9 cellular contexts compared by ENCODE assay signal in the genomic region with DNA sequence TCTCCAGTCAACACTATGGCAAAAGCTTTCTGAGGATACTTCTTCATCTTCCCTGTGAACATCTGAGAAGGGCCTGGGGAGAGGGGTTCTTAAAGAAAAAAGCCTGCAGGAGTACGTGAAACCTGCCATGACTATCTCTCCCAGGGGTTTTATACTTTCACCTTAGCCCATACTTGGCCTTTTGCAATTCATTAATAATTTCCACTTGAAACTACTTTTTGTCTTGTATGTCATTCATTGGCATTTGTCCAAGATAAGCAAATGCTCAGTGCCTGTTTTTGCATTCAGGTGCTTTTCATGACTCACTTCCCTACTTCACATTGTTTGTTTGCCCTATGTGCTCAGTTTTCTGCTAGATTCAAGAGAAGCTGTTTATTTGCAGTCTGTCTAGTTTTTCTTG.
DNase-seq lines count a peak whose midpoint lies in the region; ATAC-seq and TF ChIP-seq lines count a peak whose summit lies in the region.
"Had no signal": no experiment of that assay in that cellular context is flagged by ENCODE, and none has a peak within 500 bp of the region (broad histone marks: within the 10 kb centered on the region; RNA-seq: fewer than 3 reads in every experiment).

No MANE protein-coding gene starts in this region.

- H3K27me3 Mint-ChIP-seq in Calu3 (ENCODE audit: unreplicated experiment), result no peaks in the 10 kb centered on the region

- H3K4me1 ChIP-seq in right lobe of liver (peaks cover 0 to 2% (median 0%) of the 10 kb centered on the region in 4 donors), esophagus squamous epithelium (peaks cover 0 to 14% (median 4%) of the 10 kb centered on the region in 3 donors)

- peaks cover 22% of the 10 kb centered on the region for H3K36me3 Mint-ChIP-seq in Calu3 (ENCODE audit: insufficient read depth, unreplicated experiment)

- peaks cover 37% of the 10 kb centered on the region for H3K4me1 Mint-ChIP-seq in Calu3 (ENCODE audit: low read depth, unreplicated experiment)
- H3K4me1 Mint-ChIP-seq: brain had no signal

- no peaks in the 10 kb centered on the region for H3K36me3 ChIP-seq in right lobe of liver
- H3K36me3 ChIP-seq in esophagus squamous epithelium, result no peaks in the 10 kb centered on the region

- H3K27ac ChIP-seq in right lobe of liver (peak overlapping the region; percentile 25 to 69 (median 46)), esophagus squamous epithelium (peak overlapping the region in 1 of 4 donors; percentile 24)

- no peak overlapping the region for H3K4me3 ChIP-seq in right lobe of liver
- H3K4me3 ChIP-seq in esophagus squamous epithelium, result no peak overlapping the region

- DNase-seq in Calu3 (peak; percentile 12), RPMI7951 (ENCODE audit: low read depth) (peak; percentile 79), right lobe of liver (no peak), esophagus squamous epithelium (lab: John Stamatoyannopoulos, UW) (no peak), UCSD-AML1 (lab: John Stamatoyannopoulos, UW; ENCODE audit: unreplicated experiment) (no peak)
- DNase-seq in effector CD8-positive, alpha-beta T cell (lab: John Stamatoyannopoulos, UW), result no peak

- peak overlapping the region; percentile 21 for H3K4me3 Mint-ChIP-seq in Calu3 (ENCODE audit: low read depth, unreplicated experiment)
- H3K4me3 Mint-ChIP-seq: brain had no signal

- ATAC-seq in GM21381 (IDR thresholded peaks at IDR 0.05; ENCODE audit: unreplicated experiment) (peak; percentile 75), HG03565 (IDR thresholded peaks at IDR 0.05; ENCODE audit: unreplicated experiment) (peak; percentile 85), right lobe of liver (peak; percentile 87 to 94 (median 91))

- H3K27me3 ChIP-seq in right lobe of liver, result no peaks in the 10 kb centered on the region
- H3K27me3 ChIP-seq in esophagus squamous epithelium, result no peaks in the 10 kb centered on the region

- TF ChIP-seq POLR2A in right lobe of liver (IDR thresholded peaks at IDR 0.05) (no peak), esophagus squamous epithelium (IDR thresholded peaks at IDR 0.05) (no peak)

- intact Hi-C loops in Calu3 (cut with micrococcal nuclease; ENCODE audit: unreplicated experiment), result loop anchor here (2.0 to 5.0 kb wide), 3 partner anchors 85 to 244 kb away; no protein-coding TSS in a partner anchor
- intact Hi-C loops in right lobe of liver (cut with DNase I), result no loop called here
- intact Hi-C loops in esophagus squamous epithelium (cut with DNase I), result no loop called here

- CTCF ChIA-PET in Calu3 (lab: Charles Lee), result no interaction called here

- peak overlapping the region; percentile 95 for H3K27ac Mint-ChIP-seq in Calu3 (ENCODE audit: unreplicated experiment)
- H3K27ac Mint-ChIP-seq: brain had no signal

- 50% methylated on average over 1 of the region's 1 CpG for WGBS in right lobe of liver (ENCODE audit: insufficient coverage, low coverage, low lambda C conversion rate, missing lambda C conversion rate)
- 41 to 44% methylated on average over 1 of the region's 1 CpG for WGBS in esophagus squamous epithelium, 2 donors

- no TSS peak for BruUV-seq in Calu3 (replicated peaks; lab: Mats Ljungman, UMichigan)

- no peak for TF ChIP-seq CTCF in Calu3 (IDR thresholded peaks at IDR 0.05; ENCODE audit: unreplicated experiment)
- TF ChIP-seq CTCF in right lobe of liver (IDR thresholded peaks at IDR 0.05), result no peak
- no peak for TF ChIP-seq CTCF in esophagus squamous epithelium (IDR thresholded peaks at IDR 0.05)

- H3K9me3 ChIP-seq in right lobe of liver (peaks cover 0 to 4% (median 0%) of the 10 kb centered on the region in 4 donors), esophagus squamous epithelium (no peaks in the 10 kb centered on the region)

- peaks cover 7% of the 10 kb centered on the region for H3K9me3 Mint-ChIP-seq in Calu3 (ENCODE audit: low read depth, unreplicated experiment)

Comparison
In these comparisons a context has a peak if more than half of its experiments do, and no peak if none do; other contexts are left out.
1. DNase-seq: peak in Calu3 (single experiment) and RPMI7951 (single experiment); none in right lobe of liver (0 of 3), esophagus squamous epithelium (single experiment), UCSD-AML1 (single experiment) and effector CD8-positive, alpha-beta T cell (single experiment).
2. Peak in every context shown above with its lines, with median percentiles within 50 percentile points of each other: ATAC-seq.